ENCODE assay signal across 20 cellular contexts in genomic region chr18:55115606-55116005, GRCh38.
A peak's percentile ranks its signal among the peaks of the same experiment; 100 is the strongest.
DNase-seq lines count a peak whose midpoint lies in the region; ATAC-seq and TF ChIP-seq lines count a peak whose summit lies in the region.
"Had no signal": no experiment of that assay in that cellular context is flagged by ENCODE, and none has a peak within 500 bp of the region (broad histone marks: within the 10 kb centered on the region; RNA-seq: fewer than 3 reads in every experiment).

No MANE protein-coding gene starts in this region.

- no peaks in the 10 kb centered on the region for H3K9me2 ChIP-seq in GM23248 (ENCODE audit: insufficient read depth)

- no peak for TF ChIP-seq POLR2A in tibial nerve (IDR thresholded peaks at IDR 0.05)

- H3K9ac ChIP-seq in GM23248 = no peak overlapping the region

- no peak overlapping the region for H2AFZ ChIP-seq in GM23248
- H2AFZ ChIP-seq in osteoblast (ENCODE audit: low read length) = no peak overlapping the region

- H4K20me1 ChIP-seq in GM23248 (ENCODE audit: insufficient read depth) (no peaks in the 10 kb centered on the region), osteoblast (ENCODE audit: insufficient read depth, low read length) (no peaks in the 10 kb centered on the region)

- H3K36me3 ChIP-seq in GM23248 (ENCODE audit: low read depth) = no peaks in the 10 kb centered on the region
- H3K36me3 ChIP-seq in osteoblast (ENCODE audit: insufficient read depth, low read length) = no peaks in the 10 kb centered on the region
- no peaks in the 10 kb centered on the region for H3K36me3 ChIP-seq in tibial nerve
- H3K36me3 ChIP-seq: BE2C, Peyer's patch had no signal

- H3K79me2 ChIP-seq in GM23248 (ENCODE audit: insufficient read depth) (no peaks in the 10 kb centered on the region), osteoblast (ENCODE audit: insufficient read depth, low read length) (no peaks in the 10 kb centered on the region)

- H3K4me3 ChIP-seq in GM23248 (no peak overlapping the region), fibroblast of mammary gland (ENCODE audit: control insufficient read depth, low read depth, low read length) (no peak overlapping the region), osteoblast (ENCODE audit: insufficient read depth, low read length) (no peak overlapping the region), tibial nerve (no peak overlapping the region)
- H3K4me3 ChIP-seq: Peyer's patch had no signal

- in situ Hi-C loops in GM23248 (cut with MboI) = no loop called here

- DNase-seq in AG08395 (ENCODE audit: low spot score) (peak; percentile 28), GM23248 (peak; percentile 53), fibroblast of mammary gland (ENCODE audit: low read depth) (peak; percentile 28), osteoblast (ENCODE audit: insufficient read length, low spot score, missing footprints) (peak; percentile 78), tibial nerve (ENCODE audit: low spot score in 2 of 2) (no peak), activated gamma-delta T cell (lab: John Stamatoyannopoulos, UW) (no peak)
- DNase-seq: BE2C, DMS79 treated with DMSO at 0.1 percent for 48 hours, H9, HFFc6, KBM-7, NCI-H1092 treated with DMSO at 0.1 percent for 48 hours, NCI-H146, NCI-H2029 treated with DMSO at 0.1 percent for 48 hours, NCI-H226, NCI-H524, NCI-H82, Peyer's patch had no signal

- ATAC-seq in HG02623 (IDR thresholded peaks at IDR 0.05; ENCODE audit: unreplicated experiment) = no peak
- ATAC-seq: HepG2 had no signal

- H3K4me2 ChIP-seq in GM23248 (ENCODE audit: unreplicated experiment) (no peak overlapping the region), osteoblast (ENCODE audit: insufficient read depth, low read length) (no peak overlapping the region)

- H3K4me1 ChIP-seq in GM23248 (ENCODE audit: insufficient read depth) = no peaks in the 10 kb centered on the region
- H3K4me1 ChIP-seq in osteoblast (ENCODE audit: insufficient read depth, low read length) = no peaks in the 10 kb centered on the region
- peaks cover 0 to 5% (median 0%) of the 10 kb centered on the region in 4 donors for H3K4me1 ChIP-seq in tibial nerve
- H3K4me1 ChIP-seq: BE2C, Peyer's patch had no signal

- WGBS in GM23248 (ENCODE audit: low coverage in 1 of 2, low lambda C conversion rate in 2 of 2, missing lambda C conversion rate in 2 of 2), 2 experiments = 49 to 58% methylated on average over 2 of the region's 2 CpGs
- WGBS in tibial nerve, 2 donors = 87 to 94% methylated on average over 2 of the region's 2 CpGs

- TF ChIP-seq EP300 in tibial nerve (IDR thresholded peaks at IDR 0.05) = no peak

- no peaks in the 10 kb centered on the region for H3F3A ChIP-seq in GM23248 (ENCODE audit: insufficient read depth)

- H3K27ac ChIP-seq in GM23248 (no peak overlapping the region), osteoblast (ENCODE audit: low read depth, low read length) (no peak overlapping the region), tibial nerve (no peak overlapping the region)
- H3K27ac ChIP-seq: Peyer's patch had no signal

- TF ChIP-seq CTCF in fibroblast of mammary gland (conservative IDR thresholded peaks at IDR 0.05; ENCODE audit: control insufficient read depth, insufficient read depth, low read depth, low read length) (no peak), osteoblast (IDR thresholded peaks at IDR 0.05; ENCODE audit: extremely low read depth, low read depth, low read length) (no peak), tibial nerve (IDR thresholded peaks at IDR 0.05) (no peak)

- H3K27me3 ChIP-seq in GM23248 (replicated peaks; ENCODE audit: insufficient read depth) = no peaks in the 10 kb centered on the region
- no peaks in the 10 kb centered on the region for H3K27me3 ChIP-seq in osteoblast (ENCODE audit: insufficient read depth, low read length)
- no peaks in the 10 kb centered on the region for H3K27me3 ChIP-seq in tibial nerve
- H3K27me3 ChIP-seq: BE2C, Peyer's patch had no signal

- H3K9me3 ChIP-seq in GM23248 (ENCODE audit: low read depth) (no peaks in the 10 kb centered on the region), osteoblast (ENCODE audit: low read depth, low read length) (no peaks in the 10 kb centered on the region), tibial nerve (no peaks in the 10 kb centered on the region)
- H3K9me3 ChIP-seq: BE2C, Peyer's patch had no signal

Comparison
In these comparisons a context has a peak if more than half of its experiments do, and no peak if none do; other contexts are left out.
1. DNase-seq: peak in AG08395 (single experiment), GM23248 (single experiment), fibroblast of mammary gland (single experiment) and osteoblast (single experiment); none in tibial nerve (0 of 2) and activated gamma-delta T cell (single experiment).